In the genomic region with DNA sequence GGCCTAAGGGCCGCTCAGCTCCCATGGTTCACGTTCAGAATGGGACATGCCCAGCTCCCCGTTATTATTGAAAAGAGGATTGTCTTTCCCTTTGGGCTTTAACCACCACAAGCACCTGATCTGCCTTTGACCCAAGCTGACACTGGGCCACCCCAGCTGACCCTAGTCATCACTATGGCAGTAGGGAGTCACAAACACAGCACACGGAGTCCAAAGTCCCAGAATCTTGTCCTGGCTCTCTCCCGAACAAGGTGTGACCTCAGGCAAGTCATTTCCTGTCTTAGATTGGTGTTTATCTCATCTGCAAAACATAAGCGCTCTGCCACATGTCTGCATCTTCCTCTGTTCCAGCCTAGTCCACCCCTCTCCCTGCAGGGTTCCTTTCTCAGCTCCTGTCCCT, we compare ENCODE assay signal across 20 cellular contexts. TPM values are rescaled to one million over a fixed set of nuclear protein-coding genes. Genes with fewer than 3 reads are reported as not detected.
A peak's percentile ranks its signal among the peaks of the same experiment; 100 is the strongest.
DNase-seq lines count a peak whose midpoint lies in the region; ATAC-seq, FAIRE-seq and TF ChIP-seq lines count a peak whose summit lies in the region.
"Had no signal": no experiment of that assay in that cellular context is flagged by ENCODE, and none has a peak within 500 bp of the region (broad histone marks: within the 10 kb centered on the region; RNA-seq: fewer than 3 reads in every experiment).

No MANE protein-coding gene starts in this region.

- TF ChIP-seq RAD21 in HepG2 (CRISPR knock-in tag; IDR thresholded peaks at IDR 0.05) = no peak

- no peak for TF ChIP-seq CTCF in activated CD8-positive, alpha-beta T cell treated with anti-CD3 and anti-CD28 coated beads for 36 hours (IDR thresholded peaks at IDR 0.05)
- no peak for TF ChIP-seq CTCF in HepG2 (CRISPR knock-in tag; IDR thresholded peaks at IDR 0.05)

- peak; percentile 23 for FAIRE-seq in HepG2 (lab: Jason Lieb, UNC)

- intact Hi-C loops in activated CD8-positive, alpha-beta T cell treated with anti-CD3 and anti-CD28 coated beads for 36 hours (cut with micrococcal nuclease) = no loop called here
- intact Hi-C loops in HepG2 (cut with micrococcal nuclease; ENCODE audit: unreplicated experiment) = loop anchor here (2.0 to 5.0 kb wide), 3 partner anchors 51 to 135 kb away; a partner anchor contains a TSS
- intact Hi-C loops in sciatic nerve (cut with DNase I) = no loop called here

- H3K9me3 ChIP-seq in HepG2 (ENCODE audit: low read length) = no peaks in the 10 kb centered on the region
- H3K9me3 ChIP-seq: body of pancreas, gastroesophageal sphincter, SJSA1, suprapubic skin had no signal

- no peak for ATAC-seq in activated CD8-positive, alpha-beta T cell treated with anti-CD3 and anti-CD28 coated beads, Interleukin-2, amount 10 ng/mL, durations not matched to agents 7 days and 5 days
- ATAC-seq in activated CD8-positive, alpha-beta T cell treated with anti-CD3 and anti-CD28 coated beads for 36 hours = no peak
- ATAC-seq in HepG2 (peak; percentile 66), sciatic nerve (no peak), GM18868 (IDR thresholded peaks at IDR 0.05; ENCODE audit: unreplicated experiment) (no peak), GM18858 (IDR thresholded peaks at IDR 0.05; ENCODE audit: unreplicated experiment) (no peak)

- peaks cover 40% of the 10 kb centered on the region for H3K4me1 ChIP-seq in HepG2 (ENCODE audit: insufficient read depth, low read length)
- H3K4me1 ChIP-seq: body of pancreas, gastroesophageal sphincter, SJSA1, suprapubic skin had no signal

- peak overlapping the region; percentile 47 for H3K9ac ChIP-seq in HepG2 (ENCODE audit: insufficient read depth, low read depth, low read length)

- DNase-seq in activated CD8-positive, alpha-beta T cell treated with anti-CD3 and anti-CD28 coated beads, Interleukin-2, amount 10 ng/mL, durations not matched to agents 7 days and 5 days = peak; percentile 5
- no peak for DNase-seq in activated CD8-positive, alpha-beta T cell treated with anti-CD3 and anti-CD28 coated beads for 36 hours
- peak; percentile 28 for DNase-seq in SW480 (ENCODE audit: low spot score)
- DNase-seq in HepG2 (ENCODE audit: low spot score) = peak; percentile 65
- DNase-seq in sciatic nerve (ENCODE audit: low spot score) = peak; percentile 31
- no peak for DNase-seq in NCI-H345 (lab: John Stamatoyannopoulos, UW)
- DNase-seq: DMS79, GDM1, naive B cell, T1000 had no signal

- no peaks in the 10 kb centered on the region for H3K36me3 ChIP-seq in HepG2 (replicated peaks in 1 of 2; ENCODE audit: control insufficient read depth in 1 of 2, insufficient read depth in 2 of 2, low read length in 2 of 2)
- H3K36me3 ChIP-seq: gastroesophageal sphincter, SJSA1, suprapubic skin had no signal

- POLR2A ChIA-PET in activated CD8-positive, alpha-beta T cell treated with anti-CD3 and anti-CD28 coated beads, Interleukin-2, amount 10 ng/mL, durations not matched to agents 7 days and 5 days (lab: Charles Lee) = no interaction called here
- POLR2A ChIA-PET in activated CD8-positive, alpha-beta T cell treated with anti-CD3 and anti-CD28 coated beads for 36 hours (lab: Charles Lee) = no interaction called here
- POLR2A ChIA-PET in HepG2 (lab: Yijun Ruan, JAX) = no interaction called here

- no peak overlapping the region for H3K27ac Mint-ChIP-seq in activated CD8-positive, alpha-beta T cell treated with anti-CD3 and anti-CD28 coated beads, Interleukin-2, amount 10 ng/mL, durations not matched to agents 7 days and 5 days
- no peak overlapping the region for H3K27ac Mint-ChIP-seq in activated CD8-positive, alpha-beta T cell treated with anti-CD3 and anti-CD28 coated beads for 36 hours
- H3K27ac Mint-ChIP-seq: activated T-helper 1 cell treated with anti-CD3 and anti-CD28 coated beads, Interleukin-12 subunit alpha, Interleukin-12 subunit beta, Interleukin-2, Interleukin-4 antibody, amounts not matched to agents 30 ng/mL and 10 ng/mL and 1 ng/mL, durations not matched to agents 14 hours and 24 hours and 36 hours; WTC11 had no signal

- H3K36me3 Mint-ChIP-seq in activated CD8-positive, alpha-beta T cell treated with anti-CD3 and anti-CD28 coated beads, Interleukin-2, amount 10 ng/mL, durations not matched to agents 7 days and 5 days (ENCODE audit: low read depth) = no peaks in the 10 kb centered on the region
- H3K36me3 Mint-ChIP-seq in activated CD8-positive, alpha-beta T cell treated with anti-CD3 and anti-CD28 coated beads for 36 hours (ENCODE audit: low read depth) = no peaks in the 10 kb centered on the region
- H3K36me3 Mint-ChIP-seq: naive B cell, WTC11 had no signal

- peaks cover 3% of the 10 kb centered on the region for H3K27me3 Mint-ChIP-seq in activated CD8-positive, alpha-beta T cell treated with anti-CD3 and anti-CD28 coated beads, Interleukin-2, amount 10 ng/mL, durations not matched to agents 7 days and 5 days (ENCODE audit: low read depth)
- no peaks in the 10 kb centered on the region for H3K27me3 Mint-ChIP-seq in activated CD8-positive, alpha-beta T cell treated with anti-CD3 and anti-CD28 coated beads for 36 hours

- TF ChIP-seq EP300 in HepG2 (IDR thresholded peaks at IDR 0.05; ENCODE audit: low read depth in 2 of 2, low read length in 2 of 2) = no peak
- TF ChIP-seq EP300 in HepG2 (CRISPR knock-in tag; IDR thresholded peaks at IDR 0.05; ENCODE audit: borderline replicate concordance) = no peak

- BruUV-seq in HepG2 (replicated peaks; lab: Mats Ljungman, UMichigan) = no TSS peak

- H3K9me3 Mint-ChIP-seq in activated CD8-positive, alpha-beta T cell treated with anti-CD3 and anti-CD28 coated beads, Interleukin-2, amount 10 ng/mL, durations not matched to agents 7 days and 5 days (ENCODE audit: insufficient read depth) = no peaks in the 10 kb centered on the region
- H3K9me3 Mint-ChIP-seq in activated CD8-positive, alpha-beta T cell treated with anti-CD3 and anti-CD28 coated beads for 36 hours = no peaks in the 10 kb centered on the region
- H3K9me3 Mint-ChIP-seq: activated T-helper 1 cell treated with anti-CD3 and anti-CD28 coated beads, Interleukin-12 subunit alpha, Interleukin-12 subunit beta, Interleukin-2, Interleukin-4 antibody, amounts not matched to agents 30 ng/mL and 10 ng/mL and 1 ng/mL, durations not matched to agents 14 hours and 24 hours and 36 hours; naive B cell; WTC11 had no signal

- no peaks in the 10 kb centered on the region for H3K4me1 Mint-ChIP-seq in activated CD8-positive, alpha-beta T cell treated with anti-CD3 and anti-CD28 coated beads, Interleukin-2, amount 10 ng/mL, durations not matched to agents 7 days and 5 days (ENCODE audit: low read depth)
- no peaks in the 10 kb centered on the region for H3K4me1 Mint-ChIP-seq in activated CD8-positive, alpha-beta T cell treated with anti-CD3 and anti-CD28 coated beads for 36 hours (ENCODE audit: low read depth)
- H3K4me1 Mint-ChIP-seq: naive B cell, WTC11 had no signal

- 4% methylated on average over 6 of the region's 6 CpGs for WGBS in HepG2 (ENCODE audit: low lambda C conversion rate)

- peak overlapping the region in 2 of 3 experiments; percentile 9 to 53; a peak in 2 of 6 replicates for H3K4me3 ChIP-seq in HepG2 (replicated peaks in 1 of 3; ENCODE audit: insufficient read depth in 1 of 3, low read depth in 2 of 3, low read length in 3 of 3)
- H3K4me3 ChIP-seq: body of pancreas, gastroesophageal sphincter, SJSA1, suprapubic skin had no signal

- CTCF ChIA-PET in activated CD8-positive, alpha-beta T cell treated with anti-CD3 and anti-CD28 coated beads, Interleukin-2, amount 10 ng/mL, durations not matched to agents 7 days and 5 days (lab: Charles Lee) = interaction anchor here (0.6 to 1.6 kb wide), 4 partner anchors 32 to 454 kb away, joined by 3 to 4 read pairs (median 4); no protein-coding TSS in a partner anchor
- CTCF ChIA-PET in activated CD8-positive, alpha-beta T cell treated with anti-CD3 and anti-CD28 coated beads for 36 hours (lab: Charles Lee) = interaction anchor here (0.6 to 2.1 kb wide), 7 partner anchors 23 to 109 kb away, joined by 3 to 14 read pairs (median 5); a partner anchor contains a TSS
- CTCF ChIA-PET in HepG2 (lab: Yijun Ruan, JAX; ENCODE audit: low intra/inter-chr PET ratio, low total read pairs) = interaction anchor here (1.3 to 2.9 kb wide), 3 partner anchors 52 to 136 kb away, joined by 3 to 23 read pairs (median 6); no protein-coding TSS in a partner anchor

- no peak for TF ChIP-seq POLR2A in HepG2 (IDR thresholded peaks at IDR 0.05; ENCODE audit: insufficient read depth in 1 of 2, low read depth in 2 of 2, low read length in 2 of 2)

- H2AFZ ChIP-seq in HepG2 (ENCODE audit: low read length) = no peak overlapping the region

- H3K79me2 ChIP-seq in HepG2 (ENCODE audit: insufficient read depth, low read length) = no peaks in the 10 kb centered on the region

- H3K4me2 ChIP-seq in HepG2 (ENCODE audit: low read depth, low read length) = peak overlapping the region; percentile 70

- H3K27me3 ChIP-seq in HepG2 (ENCODE audit: control insufficient read depth in 1 of 2, insufficient read depth in 2 of 2, low read length in 2 of 2) = peaks cover 9 to 39% of the 10 kb centered on the region in 2 experiments
- H3K27me3 ChIP-seq: body of pancreas, gastroesophageal sphincter, SJSA1, suprapubic skin had no signal

- H3K4me3 Mint-ChIP-seq in activated CD8-positive, alpha-beta T cell treated with anti-CD3 and anti-CD28 coated beads, Interleukin-2, amount 10 ng/mL, durations not matched to agents 7 days and 5 days = no peak overlapping the region
- H3K4me3 Mint-ChIP-seq in activated CD8-positive, alpha-beta T cell treated with anti-CD3 and anti-CD28 coated beads for 36 hours = no peak overlapping the region
- H3K4me3 Mint-ChIP-seq: activated T-helper 1 cell treated with anti-CD3 and anti-CD28 coated beads, Interleukin-12 subunit alpha, Interleukin-12 subunit beta, Interleukin-2, Interleukin-4 antibody, amounts not matched to agents 30 ng/mL and 10 ng/mL and 1 ng/mL, durations not matched to agents 14 hours and 24 hours and 36 hours; naive B cell; WTC11 had no signal

- no peaks in the 10 kb centered on the region for H4K20me1 ChIP-seq in HepG2 (ENCODE audit: insufficient read depth, low read length)

- in situ Hi-C loops in HepG2 (cut with HindIII; ENCODE audit: extremely low pct_ligation_motif_present, low pct_unique_long_range_greater_than_20kb) = no loop called here

- peak overlapping the region; percentile 42 for H3K27ac ChIP-seq in HepG2 (ENCODE audit: extremely low read length, insufficient read depth, low read length)
- H3K27ac ChIP-seq: body of pancreas, gastroesophageal sphincter, SJSA1, suprapubic skin had no signal

RNA-seq across cellular contexts. Expression of a gene that starts 31.5 kb away (rescaled TPM):
- not detected for total RNA-seq in activated CD8-positive, alpha-beta T cell treated with anti-CD3 and anti-CD28 coated beads, Interleukin-2, amount 10 ng/mL, durations not matched to agents 7 days and 5 days
- not detected for total RNA-seq in activated CD8-positive, alpha-beta T cell treated with anti-CD3 and anti-CD28 coated beads for 36 hours
- 0.04 TPM in 1 of 2 replicates, not detected in the other for total RNA-seq in HepG2 (2016; rRNA removed; fragmentation: Illumina TruSeq; extraction: Trizol)
- total RNA-seq in HepG2 (2016; cell fraction: cytosol; rRNA removed; fragmentation: Illumina TruSeq; extraction: Trizol; ENCODE audit: low read depth) = not detected in 2 replicates
- total RNA-seq in HepG2 (2016; cell fraction: insoluble cytoplasmic fraction; rRNA removed; fragmentation: Illumina TruSeq; extraction: Trizol) = 0.03 TPM in 1 of 2 replicates, not detected in the other
- total RNA-seq in HepG2 (2016; cell fraction: membrane; rRNA removed; fragmentation: Illumina TruSeq; extraction: Trizol) = not detected in 2 replicates
- 0.09 and 0.22 TPM in 2 replicates for total RNA-seq in HepG2 (2016; cell fraction: nucleus; rRNA removed; fragmentation: Illumina TruSeq; extraction: Trizol)
- polyA plus RNA-seq in HepG2 (2011; rRNA removed) = 0.05 and 0.22 TPM in 2 replicates
- 0.01 TPM in 2 replicates for polyA plus RNA-seq in HepG2 (2011; cell fraction: cytosol; rRNA removed)
- 1.1 and 1.3 TPM in 2 replicates for polyA plus RNA-seq in HepG2 (2011; cell fraction: nucleus; rRNA removed)
- 0.05 and 0.20 TPM in 2 replicates for polyA plus RNA-seq in HepG2 (2012)
- not detected in 2 replicates for polyA plus RNA-seq in HepG2 (2016; cell fraction: cytosol; fragmentation: Illumina TruSeq; extraction: Trizol; ENCODE audit: low read depth)
- polyA plus RNA-seq in HepG2 (2016; cell fraction: insoluble cytoplasmic fraction; fragmentation: Illumina TruSeq; extraction: Trizol; ENCODE audit: low read depth) = 0.05 TPM in 1 of 2 replicates, not detected in the other
- polyA plus RNA-seq in HepG2 (2016; cell fraction: membrane; fragmentation: Illumina TruSeq; extraction: Trizol; ENCODE audit: low read depth) = not detected in 2 replicates
- polyA plus RNA-seq in HepG2 (2016; cell fraction: nucleus; fragmentation: Illumina TruSeq; extraction: Trizol; ENCODE audit: insufficient read depth, low read depth) = 1.1 and 1.3 TPM in 2 replicates
- polyA minus RNA-seq in HepG2 (2011; rRNA and poly(A)+ RNA removed; ENCODE audit: low replicate concordance) = not detected in 2 replicates
- 0.09 TPM in 1 of 2 replicates, not detected in the other for polyA minus RNA-seq in HepG2 (2011; cell fraction: cytosol; rRNA and poly(A)+ RNA removed)
- 0.12 and 0.13 TPM in 2 replicates for polyA minus RNA-seq in HepG2 (2011; cell fraction: nucleus; rRNA and poly(A)+ RNA removed)
- total RNA-seq in sciatic nerve = 1.7 TPM
- total RNA-seq: activated T-helper 1 cell treated with anti-CD3 and anti-CD28 coated beads, Interleukin-12 subunit alpha, Interleukin-12 subunit beta, Interleukin-2, Interleukin-4 antibody, amounts not matched to agents 30 ng/mL and 10 ng/mL and 1 ng/mL, durations not matched to agents 14 hours and 24 hours and 36 hours; dermis microvascular lymphatic vessel endothelial cell; gastroesophageal sphincter; occipital lobe had no signal

Comparison
In these comparisons a context has a peak if more than half of its experiments do, and no peak if none do; other contexts are left out.
1. DNase-seq: peak in activated CD8-positive, alpha-beta T cell treated with anti-CD3 and anti-CD28 coated beads, Interleukin-2, amount 10 ng/mL, durations not matched to agents 7 days and 5 days (single experiment), SW480 (single experiment), HepG2 (single experiment) and sciatic nerve (single experiment); none in activated CD8-positive, alpha-beta T cell treated with anti-CD3 and anti-CD28 coated beads for 36 hours (single experiment) and NCI-H345 (single experiment).